14 cellular contexts compared by ENCODE assay signal in the genomic region with DNA sequence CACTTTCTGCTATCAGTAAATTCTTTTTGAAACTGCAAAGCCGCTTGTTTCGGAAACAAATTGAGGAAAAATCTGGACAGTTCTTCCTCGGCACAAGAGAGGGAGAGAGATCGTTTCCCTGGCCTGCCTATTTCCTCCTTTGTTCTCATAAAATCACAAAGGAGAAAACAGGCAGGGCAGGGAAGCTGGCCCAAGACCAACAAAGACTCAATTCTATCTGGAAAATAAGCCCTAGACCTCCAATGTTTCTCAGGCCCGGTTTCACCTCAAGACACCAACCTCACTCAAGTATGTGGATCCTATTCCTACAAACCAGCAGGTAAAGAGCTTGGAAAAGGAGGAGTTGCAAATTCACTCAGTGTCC. TPM values are rescaled to one million over a fixed set of nuclear protein-coding genes. Genes with fewer than 3 reads are reported as not detected.
A peak's percentile ranks its signal among the peaks of the same experiment; 100 is the strongest.
DNase-seq lines count a peak whose midpoint lies in the region; ATAC-seq and TF ChIP-seq lines count a peak whose summit lies in the region.
"Had no signal": no experiment of that assay in that cellular context is flagged by ENCODE, and none has a peak within 500 bp of the region (broad histone marks: within the 10 kb centered on the region; RNA-seq: fewer than 3 reads in every experiment).

No MANE protein-coding gene starts in this region.

- H3K4me3 ChIP-seq in endodermal cell (ENCODE audit: low read length) (no peak overlapping the region), neural progenitor cell (peak overlapping the region; percentile 2), upper lobe of right lung (no peak overlapping the region)

- peak overlapping the region; percentile 72 for H3K27ac Mint-ChIP-seq in activated naive CD8-positive, alpha-beta T cell
- H3K27ac Mint-ChIP-seq in activated naive CD8-positive, alpha-beta T cell treated with anti-CD3 and anti-CD28 coated beads, Interleukin-2, amount 50 U/mL, for 24 hours = no peak overlapping the region
- H3K27ac Mint-ChIP-seq in endodermal cell = peak overlapping the region; percentile 84
- H3K27ac Mint-ChIP-seq in neural progenitor cell = peak overlapping the region; percentile 90
- H3K27ac Mint-ChIP-seq: T-helper 1 cell treated with Interleukin-12 subunit alpha and Interleukin-12 subunit beta and Interleukin-4 antibody, amounts not matched to agents 30 μg/mL and 1 μg/mL, for 36 hours had no signal

- intact Hi-C loops in upper lobe of right lung (cut with DNase I) = no loop called here

- peak overlapping the region; percentile 57 for H3K4me2 ChIP-seq in neural progenitor cell

- H3K27me3 ChIP-seq in endodermal cell (ENCODE audit: control insufficient read depth, insufficient read depth, low read length, poor library complexity, severe bottlenecking) (no peaks in the 10 kb centered on the region), neural progenitor cell (no peaks in the 10 kb centered on the region), upper lobe of right lung (no peaks in the 10 kb centered on the region)

- H3K4me1 Mint-ChIP-seq in activated naive CD8-positive, alpha-beta T cell (ENCODE audit: low read depth) = peaks cover 75% of the 10 kb centered on the region
- H3K4me1 Mint-ChIP-seq in activated naive CD8-positive, alpha-beta T cell treated with anti-CD3 and anti-CD28 coated beads, Interleukin-2, amount 50 U/mL, for 24 hours = peaks cover 61% of the 10 kb centered on the region
- H3K4me1 Mint-ChIP-seq in endodermal cell = peaks cover 41% of the 10 kb centered on the region
- H3K4me1 Mint-ChIP-seq in neural progenitor cell = peaks cover 63% of the 10 kb centered on the region

- H4K20me1 ChIP-seq in neural progenitor cell (ENCODE audit: low read depth) = peaks cover 33% of the 10 kb centered on the region

- 74 to 85% methylated on average over 3 to 5 of the region's 5 CpGs for WGBS in endodermal cell (ENCODE audit: insufficient coverage in 1 of 2, insufficient read length in 1 of 2), 2 experiments

- no peaks in the 10 kb centered on the region for H3K27me3 Mint-ChIP-seq in activated naive CD8-positive, alpha-beta T cell
- no peaks in the 10 kb centered on the region for H3K27me3 Mint-ChIP-seq in activated naive CD8-positive, alpha-beta T cell treated with anti-CD3 and anti-CD28 coated beads, Interleukin-2, amount 50 U/mL, for 24 hours
- no peaks in the 10 kb centered on the region for H3K27me3 Mint-ChIP-seq in endodermal cell (ENCODE audit: insufficient read depth)
- H3K27me3 Mint-ChIP-seq in neural progenitor cell (ENCODE audit: insufficient read depth, low read depth) = peaks cover 2% of the 10 kb centered on the region

- TF ChIP-seq CTCF in endodermal cell (conservative IDR thresholded peaks at IDR 0.05) (no peak), neural progenitor cell (IDR thresholded peaks at IDR 0.05) (no peak), upper lobe of right lung (IDR thresholded peaks at IDR 0.05) (no peak)

- peaks cover 92% of the 10 kb centered on the region for H3K79me2 ChIP-seq in neural progenitor cell (ENCODE audit: low read depth)

- H3K36me3 ChIP-seq in endodermal cell (ENCODE audit: control insufficient read depth, insufficient read depth, low read length) (peaks cover 31% of the 10 kb centered on the region), neural progenitor cell (no peaks in the 10 kb centered on the region), upper lobe of right lung (peaks cover 9% of the 10 kb centered on the region)

- no peak overlapping the region for H3K9ac ChIP-seq in endodermal cell (ENCODE audit: extremely low read depth, low read length, poor library complexity, severe bottlenecking)
- H3K9ac ChIP-seq in neural progenitor cell = no peak overlapping the region

- peaks cover 25% of the 10 kb centered on the region for H3F3A ChIP-seq in neural progenitor cell (ENCODE audit: low read depth)

- H3K27ac ChIP-seq in endodermal cell (ENCODE audit: low read depth, low read length) (peak overlapping the region; percentile 51), neural progenitor cell (peak overlapping the region; percentile 50), upper lobe of right lung (peak overlapping the region; percentile 11)

- H3K4me1 ChIP-seq in endodermal cell (ENCODE audit: control insufficient read depth, insufficient read depth, low read length) (peaks cover 3% of the 10 kb centered on the region), neural progenitor cell (peaks cover 62% of the 10 kb centered on the region), upper lobe of right lung (peaks cover 54% of the 10 kb centered on the region)

- no peak overlapping the region for H2AFZ ChIP-seq in neural progenitor cell (replicated peaks)

- no peaks in the 10 kb centered on the region for H3K9me3 ChIP-seq in endodermal cell (ENCODE audit: control insufficient read depth, low read length)
- no peaks in the 10 kb centered on the region for H3K9me3 ChIP-seq in neural progenitor cell (ENCODE audit: low read depth)
- H3K9me3 ChIP-seq in upper lobe of right lung = no peaks in the 10 kb centered on the region

- H3K36me3 Mint-ChIP-seq in activated naive CD8-positive, alpha-beta T cell = peaks cover 3% of the 10 kb centered on the region
- H3K36me3 Mint-ChIP-seq in activated naive CD8-positive, alpha-beta T cell treated with anti-CD3 and anti-CD28 coated beads, Interleukin-2, amount 50 U/mL, for 24 hours (ENCODE audit: low read depth) = peaks cover 9% of the 10 kb centered on the region
- peaks cover 10% of the 10 kb centered on the region for H3K36me3 Mint-ChIP-seq in endodermal cell (ENCODE audit: low read depth)
- peaks cover 9% of the 10 kb centered on the region for H3K36me3 Mint-ChIP-seq in neural progenitor cell

- H3K9me3 Mint-ChIP-seq in activated naive CD8-positive, alpha-beta T cell (ENCODE audit: low read depth) = no peaks in the 10 kb centered on the region
- no peaks in the 10 kb centered on the region for H3K9me3 Mint-ChIP-seq in activated naive CD8-positive, alpha-beta T cell treated with anti-CD3 and anti-CD28 coated beads, Interleukin-2, amount 50 U/mL, for 24 hours
- H3K9me3 Mint-ChIP-seq in endodermal cell = no peaks in the 10 kb centered on the region
- H3K9me3 Mint-ChIP-seq in neural progenitor cell = no peaks in the 10 kb centered on the region
- H3K9me3 Mint-ChIP-seq: T-helper 1 cell treated with Interleukin-12 subunit alpha and Interleukin-12 subunit beta and Interleukin-4 antibody, amounts not matched to agents 30 μg/mL and 1 μg/mL, for 36 hours had no signal

- no peak overlapping the region for H3K4me3 Mint-ChIP-seq in activated naive CD8-positive, alpha-beta T cell
- no peak overlapping the region for H3K4me3 Mint-ChIP-seq in activated naive CD8-positive, alpha-beta T cell treated with anti-CD3 and anti-CD28 coated beads, Interleukin-2, amount 50 U/mL, for 24 hours
- no peak overlapping the region for H3K4me3 Mint-ChIP-seq in endodermal cell
- H3K4me3 Mint-ChIP-seq in neural progenitor cell = no peak overlapping the region
- H3K4me3 Mint-ChIP-seq: T-helper 1 cell treated with Interleukin-12 subunit alpha and Interleukin-12 subunit beta and Interleukin-4 antibody, amounts not matched to agents 30 μg/mL and 1 μg/mL, for 36 hours had no signal

- no peak for ATAC-seq in activated naive CD8-positive, alpha-beta T cell treated with anti-CD3 and anti-CD28 coated beads, Interleukin-2, amount 50 U/mL, for 24 hours
- no peak for ATAC-seq in upper lobe of right lung

- no peak for DNase-seq in activated naive CD8-positive, alpha-beta T cell treated with anti-CD3 and anti-CD28 coated beads, Interleukin-2, amount 50 U/mL, for 24 hours
- DNase-seq in endodermal cell = no peak
- DNase-seq in neural progenitor cell (ENCODE audit: low spot score) = peak; percentile 56
- no peak for DNase-seq in upper lobe of right lung
- no peak for DNase-seq in DMS153 treated with DMSO at 0.1 percent for 48 hours (lab: John Stamatoyannopoulos, UW; ENCODE audit: unreplicated experiment)
- DNase-seq in stimulated activated CD8-positive, alpha-beta memory T cell treated with anti-CD3 and anti-CD28 coated beads, Interleukin-4, amount 100 ng/mL, for 48 hours = no peak
- DNase-seq in activated CD8-positive, alpha-beta memory T cell treated with anti-CD3 and anti-CD28 coated beads for 24 hours = no peak
- DNase-seq: ACHN; activated CD8-positive, alpha-beta memory T cell treated with anti-CD3 and anti-CD28 coated beads, Interleukin-2, amount 50 U/mL, for 4 hours; cerebellar nuclear complex; GF-D8; stimulated activated naive CD4-positive, alpha-beta T cell had no signal

RNA-seq across cellular contexts. Expression of gene DICER1, which starts 19.5 kb away (rescaled TPM):
- total RNA-seq in endodermal cell (10 to 100 TPM; 66.1 to 69.2 TPM), neural progenitor cell (ENCODE audit: low replicate concordance) (56.7 and 70.0 TPM in 2 replicates), upper lobe of right lung (71.1 TPM)
- polyA plus RNA-seq in endodermal cell (2013, experiment 1 of 2) = 53.6 TPM
- 53.5 TPM for polyA plus RNA-seq in endodermal cell (2013, experiment 2 of 2)
